In the genomic region with DNA sequence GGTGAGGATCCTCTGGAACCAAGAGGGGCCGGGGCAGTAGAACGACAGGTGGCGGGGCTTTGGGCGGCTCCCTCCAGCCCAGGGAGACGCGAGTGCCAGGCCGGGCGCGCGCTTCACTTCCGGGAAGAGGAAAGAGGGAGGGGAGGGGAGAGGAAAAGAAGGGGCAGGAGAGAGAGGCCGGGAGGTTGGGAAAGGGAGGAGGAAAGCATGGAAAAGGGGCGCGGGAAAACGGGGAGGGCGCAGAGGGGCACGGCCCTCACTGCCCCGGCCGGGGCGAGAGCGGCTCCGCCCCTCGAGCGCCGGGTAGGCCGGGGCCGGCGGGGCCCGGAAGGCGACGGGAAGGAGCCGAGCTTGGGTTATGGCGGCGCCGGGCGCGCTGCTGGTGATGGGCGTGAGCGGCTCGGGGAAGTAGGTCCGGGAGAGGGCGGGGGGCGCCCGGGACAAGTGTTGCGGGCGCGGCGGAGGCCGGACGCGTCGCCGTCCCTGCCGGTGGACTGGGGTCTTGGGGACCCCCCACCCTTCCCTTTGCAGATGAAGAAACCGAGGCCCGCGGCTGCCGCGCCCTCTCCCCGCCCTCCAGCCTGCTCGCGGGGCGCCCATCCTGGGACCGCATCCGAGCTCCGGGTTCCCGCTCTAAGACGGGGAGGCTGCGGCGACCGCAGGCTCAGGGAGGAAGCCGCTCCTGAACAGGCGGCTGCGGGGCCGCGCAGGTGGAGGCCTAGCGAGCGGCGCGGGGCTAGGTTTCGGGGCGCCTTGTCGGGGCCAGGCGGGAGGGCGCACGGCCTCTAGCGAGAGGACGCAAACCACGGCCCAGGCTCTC, we compare ENCODE assay signal across 1 cellular context.
TF ChIP-seq lines count a peak whose summit lies in the region.

Gene IDNK (plus strand): TSS at position 330 of the 820 bp plus-strand sequence. CDS start 29 bp downstream, at position 359.

TF ChIP-seq in K562, 482 proteins besides CTCF, POLR2A, EP300 and RAD21 (continued from another document and continues in another):
- TF ChIP-seq, protein P1, sequence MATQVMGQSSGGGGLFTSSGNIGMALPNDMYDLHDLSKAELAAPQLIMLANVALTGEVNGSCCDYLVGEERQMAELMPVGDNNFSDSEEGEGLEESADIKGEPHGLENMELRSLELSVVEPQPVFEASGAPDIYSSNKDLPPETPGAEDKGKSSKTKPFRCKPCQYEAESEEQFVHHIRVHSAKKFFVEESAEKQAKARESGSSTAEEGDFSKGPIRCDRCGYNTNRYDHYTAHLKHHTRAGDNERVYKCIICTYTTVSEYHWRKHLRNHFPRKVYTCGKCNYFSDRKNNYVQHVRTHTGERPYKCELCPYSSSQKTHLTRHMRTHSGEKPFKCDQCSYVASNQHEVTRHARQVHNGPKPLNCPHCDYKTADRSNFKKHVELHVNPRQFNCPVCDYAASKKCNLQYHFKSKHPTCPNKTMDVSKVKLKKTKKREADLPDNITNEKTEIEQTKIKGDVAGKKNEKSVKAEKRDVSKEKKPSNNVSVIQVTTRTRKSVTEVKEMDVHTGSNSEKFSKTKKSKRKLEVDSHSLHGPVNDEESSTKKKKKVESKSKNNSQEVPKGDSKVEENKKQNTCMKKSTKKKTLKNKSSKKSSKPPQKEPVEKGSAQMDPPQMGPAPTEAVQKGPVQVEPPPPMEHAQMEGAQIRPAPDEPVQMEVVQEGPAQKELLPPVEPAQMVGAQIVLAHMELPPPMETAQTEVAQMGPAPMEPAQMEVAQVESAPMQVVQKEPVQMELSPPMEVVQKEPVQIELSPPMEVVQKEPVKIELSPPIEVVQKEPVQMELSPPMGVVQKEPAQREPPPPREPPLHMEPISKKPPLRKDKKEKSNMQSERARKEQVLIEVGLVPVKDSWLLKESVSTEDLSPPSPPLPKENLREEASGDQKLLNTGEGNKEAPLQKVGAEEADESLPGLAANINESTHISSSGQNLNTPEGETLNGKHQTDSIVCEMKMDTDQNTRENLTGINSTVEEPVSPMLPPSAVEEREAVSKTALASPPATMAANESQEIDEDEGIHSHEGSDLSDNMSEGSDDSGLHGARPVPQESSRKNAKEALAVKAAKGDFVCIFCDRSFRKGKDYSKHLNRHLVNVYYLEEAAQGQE (CRISPR knock-in tag; IDR thresholded peaks at IDR 0.05; ENCODE audit: low read depth): no peak
- no peak for TF ChIP-seq ZNF23 (CRISPR knock-in tag; IDR thresholded peaks at IDR 0.05)
- no peak for TF ChIP-seq CEBPZ (IDR thresholded peaks at IDR 0.05; ENCODE audit: borderline replicate concordance, low read depth, low read length)
- TF ChIP-seq DPF2 (IDR thresholded peaks at IDR 0.05): no peak
- no peak for TF ChIP-seq ZHX1 (conservative IDR thresholded peaks at IDR 0.05; ENCODE audit: low read length)
- TF ChIP-seq MYNN (IDR thresholded peaks at IDR 0.05): no peak
- TF ChIP-seq MYNN (CRISPR knock-in tag; IDR thresholded peaks at IDR 0.05): no peak
- TF ChIP-seq IFI16 (CRISPR knock-in tag; IDR thresholded peaks at IDR 0.05): no peak
- TF ChIP-seq NR1H2 (CRISPR knock-in tag; IDR thresholded peaks at IDR 0.05): no peak
- TF ChIP-seq, protein P2, sequence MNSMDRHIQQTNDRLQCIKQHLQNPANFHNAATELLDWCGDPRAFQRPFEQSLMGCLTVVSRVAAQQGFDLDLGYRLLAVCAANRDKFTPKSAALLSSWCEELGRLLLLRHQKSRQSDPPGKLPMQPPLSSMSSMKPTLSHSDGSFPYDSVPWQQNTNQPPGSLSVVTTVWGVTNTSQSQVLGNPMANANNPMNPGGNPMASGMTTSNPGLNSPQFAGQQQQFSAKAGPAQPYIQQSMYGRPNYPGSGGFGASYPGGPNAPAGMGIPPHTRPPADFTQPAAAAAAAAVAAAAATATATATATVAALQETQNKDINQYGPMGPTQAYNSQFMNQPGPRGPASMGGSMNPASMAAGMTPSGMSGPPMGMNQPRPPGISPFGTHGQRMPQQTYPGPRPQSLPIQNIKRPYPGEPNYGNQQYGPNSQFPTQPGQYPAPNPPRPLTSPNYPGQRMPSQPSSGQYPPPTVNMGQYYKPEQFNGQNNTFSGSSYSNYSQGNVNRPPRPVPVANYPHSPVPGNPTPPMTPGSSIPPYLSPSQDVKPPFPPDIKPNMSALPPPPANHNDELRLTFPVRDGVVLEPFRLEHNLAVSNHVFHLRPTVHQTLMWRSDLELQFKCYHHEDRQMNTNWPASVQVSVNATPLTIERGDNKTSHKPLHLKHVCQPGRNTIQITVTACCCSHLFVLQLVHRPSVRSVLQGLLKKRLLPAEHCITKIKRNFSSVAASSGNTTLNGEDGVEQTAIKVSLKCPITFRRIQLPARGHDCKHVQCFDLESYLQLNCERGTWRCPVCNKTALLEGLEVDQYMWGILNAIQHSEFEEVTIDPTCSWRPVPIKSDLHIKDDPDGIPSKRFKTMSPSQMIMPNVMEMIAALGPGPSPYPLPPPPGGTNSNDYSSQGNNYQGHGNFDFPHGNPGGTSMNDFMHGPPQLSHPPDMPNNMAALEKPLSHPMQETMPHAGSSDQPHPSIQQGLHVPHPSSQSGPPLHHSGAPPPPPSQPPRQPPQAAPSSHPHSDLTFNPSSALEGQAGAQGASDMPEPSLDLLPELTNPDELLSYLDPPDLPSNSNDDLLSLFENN (IDR thresholded peaks at IDR 0.05; ENCODE audit: low read depth in 2 of 2, low read length in 2 of 2): no peak
- TF ChIP-seq SNIP1 (IDR thresholded peaks at IDR 0.05; ENCODE audit: low read depth): no peak
- no peak for TF ChIP-seq MCM5 (IDR thresholded peaks at IDR 0.05; ENCODE audit: low read depth)
- TF ChIP-seq ZNF445 (CRISPR knock-in tag; IDR thresholded peaks at IDR 0.05; ENCODE audit: low read depth): no peak
- TF ChIP-seq GTF2B (IDR thresholded peaks at IDR 0.05; ENCODE audit: extremely low read depth, insufficient read length): no peak
- TF ChIP-seq PYGO2 (tag; IDR thresholded peaks at IDR 0.05): no peak
- TF ChIP-seq ZNF511 (CRISPR knock-in tag; IDR thresholded peaks at IDR 0.05): no peak
- TF ChIP-seq ELF1 (tag; IDR thresholded peaks at IDR 0.05): peak; percentile 71
- no peak for TF ChIP-seq CBX1 (IDR thresholded peaks at IDR 0.05; ENCODE audit: low read depth)
- no peak for TF ChIP-seq RBM15 (IDR thresholded peaks at IDR 0.05; ENCODE audit: insufficient read depth, low read length)
- no peak for TF ChIP-seq ZNF253 (CRISPR knock-in tag; conservative IDR thresholded peaks at IDR 0.05)
- TF ChIP-seq, protein P3, sequence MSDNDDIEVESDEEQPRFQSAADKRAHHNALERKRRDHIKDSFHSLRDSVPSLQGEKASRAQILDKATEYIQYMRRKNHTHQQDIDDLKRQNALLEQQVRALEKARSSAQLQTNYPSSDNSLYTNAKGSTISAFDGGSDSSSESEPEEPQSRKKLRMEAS (CRISPR knock-in tag; IDR thresholded peaks at IDR 0.05): peak; percentile 27; the same call in 1 of the 2 replicates
- TF ChIP-seq NFIC (IDR thresholded peaks at IDR 0.05): peak; percentile 17; the same call in 1 of the 2 replicates
- no peak for TF ChIP-seq DIDO1 (tag; IDR thresholded peaks at IDR 0.05; ENCODE audit: low read depth)
- no peak for TF ChIP-seq ZBTB1 (CRISPR knock-in tag; IDR thresholded peaks at IDR 0.05; ENCODE audit: borderline replicate concordance, low read depth)
- TF ChIP-seq USF1 (CRISPR knock-in tag; IDR thresholded peaks at IDR 0.05): no peak
- no peak for TF ChIP-seq ZNF12 (CRISPR knock-in tag; IDR thresholded peaks at IDR 0.05)
- peak; percentile 94 for TF ChIP-seq ETV6 (IDR thresholded peaks at IDR 0.05; ENCODE audit: borderline replicate concordance in 1 of 2, low read depth in 2 of 2, low read length in 1 of 2)
- no peak for TF ChIP-seq ETV6 (CRISPR knock-in tag; IDR thresholded peaks at IDR 0.05; ENCODE audit: borderline replicate concordance)
- 0 out of 2 replicates have a peak, but pooled peaks have one; percentile 50 for TF ChIP-seq GTF2E2 (tag; IDR thresholded peaks at IDR 0.05)
- TF ChIP-seq NCOA1 (IDR thresholded peaks at IDR 0.05; ENCODE audit: low read depth): no peak
- peak; percentile 48; the same call in 1 of the 2 replicates for TF ChIP-seq CREM (IDR thresholded peaks at IDR 0.05; ENCODE audit: low read depth)
- TF ChIP-seq BCOR (IDR thresholded peaks at IDR 0.05): no peak
- no peak for TF ChIP-seq ASH1L (IDR thresholded peaks at IDR 0.05; ENCODE audit: borderline replicate concordance, low read depth, partially characterized antibody)
- no peak for TF ChIP-seq TAF9B (IDR thresholded peaks at IDR 0.05; ENCODE audit: partially characterized antibody)
- TF ChIP-seq TCF15 (CRISPR knock-in tag; IDR thresholded peaks at IDR 0.05): no peak
- no peak for TF ChIP-seq KDM2B (CRISPR knock-in tag; IDR thresholded peaks at IDR 0.05)
- no peak for TF ChIP-seq DMBX1 (CRISPR knock-in tag; IDR thresholded peaks at IDR 0.05; ENCODE audit: borderline replicate concordance)
- no peak for TF ChIP-seq DDX20 (tag; IDR thresholded peaks at IDR 0.05; ENCODE audit: low read depth)
- no peak for TF ChIP-seq MTA2 (IDR thresholded peaks at IDR 0.05; ENCODE audit: low read depth)
- TF ChIP-seq, protein P4, sequence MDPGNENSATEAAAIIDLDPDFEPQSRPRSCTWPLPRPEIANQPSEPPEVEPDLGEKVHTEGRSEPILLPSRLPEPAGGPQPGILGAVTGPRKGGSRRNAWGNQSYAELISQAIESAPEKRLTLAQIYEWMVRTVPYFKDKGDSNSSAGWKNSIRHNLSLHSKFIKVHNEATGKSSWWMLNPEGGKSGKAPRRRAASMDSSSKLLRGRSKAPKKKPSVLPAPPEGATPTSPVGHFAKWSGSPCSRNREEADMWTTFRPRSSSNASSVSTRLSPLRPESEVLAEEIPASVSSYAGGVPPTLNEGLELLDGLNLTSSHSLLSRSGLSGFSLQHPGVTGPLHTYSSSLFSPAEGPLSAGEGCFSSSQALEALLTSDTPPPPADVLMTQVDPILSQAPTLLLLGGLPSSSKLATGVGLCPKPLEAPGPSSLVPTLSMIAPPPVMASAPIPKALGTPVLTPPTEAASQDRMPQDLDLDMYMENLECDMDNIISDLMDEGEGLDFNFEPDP (CRISPR knock-in tag; IDR thresholded peaks at IDR 0.05): no peak
- TF ChIP-seq GABPA (tag; conservative IDR thresholded peaks at IDR 0.05; ENCODE audit: low read depth): peak; percentile 66
- TF ChIP-seq ILF3 (IDR thresholded peaks at IDR 0.05; ENCODE audit: borderline replicate concordance): no peak
- no peak for TF ChIP-seq ZNF766 (CRISPR knock-in tag; conservative IDR thresholded peaks at IDR 0.05)
- TF ChIP-seq ZNF3 (CRISPR knock-in tag; IDR thresholded peaks at IDR 0.05): no peak
